ENCODE assay signal across 1 cellular context in the genomic region with DNA sequence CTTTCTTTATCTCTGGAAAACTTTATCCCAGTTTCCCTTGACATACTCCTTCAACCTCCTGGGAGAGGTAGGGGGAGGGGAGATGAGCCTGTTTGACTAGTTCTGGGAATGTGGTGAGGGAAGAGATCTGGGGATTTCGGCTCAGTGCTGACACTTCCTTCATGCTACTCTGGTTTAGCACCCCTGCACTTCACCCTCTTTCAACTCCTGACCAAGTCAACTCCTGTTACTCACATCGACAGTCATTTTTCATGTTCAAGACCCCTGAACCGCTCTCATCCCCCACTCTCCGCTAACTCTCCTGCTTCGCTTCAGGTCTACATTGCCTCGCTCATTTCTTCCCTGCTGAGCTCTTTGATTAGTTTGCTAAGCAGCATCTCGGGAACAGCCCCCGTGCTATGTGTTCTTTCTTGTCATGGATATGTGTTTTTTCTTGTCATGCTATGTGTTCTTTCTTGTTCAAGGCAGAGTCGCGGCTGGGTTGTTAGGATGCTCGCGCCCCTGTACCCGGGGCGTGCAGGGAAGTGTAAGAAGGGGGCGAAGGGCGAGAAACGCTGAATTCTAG.
TF ChIP-seq lines count a peak whose summit lies in the region.

No MANE protein-coding gene starts in this region.

TF ChIP-seq in K562, 482 proteins besides CTCF, POLR2A, EP300 and RAD21 (continued from another document):
- TF ChIP-seq ARID3A (IDR thresholded peaks at IDR 0.05; ENCODE audit: borderline replicate concordance, low read depth, low read length) (no peak), SMARCA5 (IDR thresholded peaks at IDR 0.05) (peak; percentile 13; the same call in 1 of the 2 replicates), NFXL1 (CRISPR knock-in tag; IDR thresholded peaks at IDR 0.05) (no peak)
